ENCODE assay signal across 16 cellular contexts in the genomic region with DNA sequence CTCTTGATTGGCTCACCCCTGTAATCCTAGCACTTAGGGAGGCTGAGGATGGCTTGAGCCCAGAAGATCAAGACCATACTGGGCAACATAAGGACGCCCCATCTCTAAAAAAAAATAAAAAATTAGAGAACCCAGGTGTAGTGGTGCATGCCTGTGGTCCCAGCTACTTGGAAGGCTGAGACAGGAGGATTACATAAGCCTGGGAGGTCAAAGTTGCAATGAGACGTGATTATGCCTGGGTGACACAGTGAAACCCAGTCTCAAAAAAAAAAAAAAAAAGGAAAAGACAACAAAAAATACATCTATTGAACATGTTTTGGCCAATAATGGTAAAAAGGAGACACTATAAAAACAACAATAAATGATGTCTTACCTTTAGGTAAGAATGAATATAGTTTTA. TPM values are rescaled to one million over a fixed set of nuclear protein-coding genes. Genes with fewer than 3 reads are reported as not detected.
A peak's percentile ranks its signal among the peaks of the same experiment; 100 is the strongest.
DNase-seq lines count a peak whose midpoint lies in the region; ATAC-seq and TF ChIP-seq lines count a peak whose summit lies in the region.
"Had no signal": no experiment of that assay in that cellular context is flagged by ENCODE, and none has a peak within 500 bp of the region (broad histone marks: within the 10 kb centered on the region; RNA-seq: fewer than 3 reads in every experiment).

No MANE protein-coding gene starts in this region.

- peaks cover 18% of the 10 kb centered on the region for H3K36me3 Mint-ChIP-seq in progenitor cell of endocrine pancreas (ENCODE audit: insufficient read depth)

- H3K9me3 ChIP-seq in right atrium auricular region = no peaks in the 10 kb centered on the region

- peaks cover 31% of the 10 kb centered on the region for H3K4me1 Mint-ChIP-seq in progenitor cell of endocrine pancreas (ENCODE audit: low read depth)

- H3K27me3 ChIP-seq in right atrium auricular region = no peaks in the 10 kb centered on the region
- H3K27me3 ChIP-seq: BLaER1 treated with 17β-estradiol and CSF1 and Interleukin-3, amounts not matched to agents 10 nM and 100 nM had no signal

- no peak overlapping the region for H3K4me3 Mint-ChIP-seq in progenitor cell of endocrine pancreas (ENCODE audit: low read depth)
- H3K4me3 Mint-ChIP-seq: B cell, HFFc6 had no signal

- H3K4me3 ChIP-seq in right atrium auricular region = no peak overlapping the region
- H3K4me3 ChIP-seq: BLaER1 treated with 17β-estradiol and CSF1 and Interleukin-3, amounts not matched to agents 10 nM and 100 nM had no signal

- peak overlapping the region; percentile 40 for H3K27ac Mint-ChIP-seq in progenitor cell of endocrine pancreas
- H3K27ac Mint-ChIP-seq: B cell, HFFc6, IgD-negative memory B cell had no signal

- H3K36me3 ChIP-seq in right atrium auricular region = no peaks in the 10 kb centered on the region

- DNase-seq in Right ventricle myocardium superior (no peak), right atrium auricular region (ENCODE audit: low spot score) (no peak), left lobe of liver (ENCODE audit: low spot score) (no peak), progenitor cell of endocrine pancreas (ENCODE audit: low spot score, unreplicated experiment) (no peak), hippocampal formation (lab: John Stamatoyannopoulos, UW) (no peak)
- DNase-seq: 8988T, Caco-2, GOT3, H7, HFFc6 had no signal

- peaks cover 25% of the 10 kb centered on the region for H3K9me3 Mint-ChIP-seq in progenitor cell of endocrine pancreas (ENCODE audit: low read depth)
- H3K9me3 Mint-ChIP-seq: HFFc6 had no signal

- H3K27me3 Mint-ChIP-seq in progenitor cell of endocrine pancreas = no peaks in the 10 kb centered on the region
- H3K27me3 Mint-ChIP-seq: B cell, IgD-negative memory B cell had no signal

- H3K4me1 ChIP-seq in right atrium auricular region = peaks cover 0 to 21% of the 10 kb centered on the region in 2 donors
- H3K4me1 ChIP-seq: BLaER1 treated with 17β-estradiol and CSF1 and Interleukin-3, amounts not matched to agents 10 nM and 100 nM had no signal

- no peak overlapping the region for H3K27ac ChIP-seq in right atrium auricular region
- H3K27ac ChIP-seq: BLaER1 treated with 17β-estradiol and CSF1 and Interleukin-3, amounts not matched to agents 10 nM and 100 nM had no signal

- intact Hi-C loops in Right ventricle myocardium superior (cut with DNase I) = no loop called here

- TF ChIP-seq CTCF in right atrium auricular region (IDR thresholded peaks at IDR 0.05) (no peak), progenitor cell of endocrine pancreas (IDR thresholded peaks at IDR 0.05; ENCODE audit: unreplicated experiment) (no peak)

- ATAC-seq in Right ventricle myocardium superior (ENCODE audit: poor library complexity) = peak; percentile 15
- ATAC-seq in left lobe of liver = peak; percentile 59
- no peak for ATAC-seq in GM19395 (IDR thresholded peaks at IDR 0.05; ENCODE audit: unreplicated experiment)
- no peak for ATAC-seq in GM18861 (IDR thresholded peaks at IDR 0.05; ENCODE audit: unreplicated experiment)
- ATAC-seq: HCT116 had no signal

RNA-seq across cellular contexts. Expression of gene CHD6, which starts 37.8 kb away (rescaled TPM):
- total RNA-seq in Right ventricle myocardium superior (28.6 TPM), right atrium auricular region (10 to 100 TPM; 22.2 to 27.4 TPM), left lobe of liver (12.1 TPM), progenitor cell of endocrine pancreas (114 and 124 TPM in 2 replicates)

Comparison
In these comparisons a context has a peak if more than half of its experiments do, and no peak if none do; other contexts are left out.
1. ATAC-seq: peak in Right ventricle myocardium superior (single experiment) and left lobe of liver (single experiment); none in GM19395 (single experiment) and GM18861 (single experiment).